ENCODE assay signal across 15 cellular contexts in the genomic region with DNA sequence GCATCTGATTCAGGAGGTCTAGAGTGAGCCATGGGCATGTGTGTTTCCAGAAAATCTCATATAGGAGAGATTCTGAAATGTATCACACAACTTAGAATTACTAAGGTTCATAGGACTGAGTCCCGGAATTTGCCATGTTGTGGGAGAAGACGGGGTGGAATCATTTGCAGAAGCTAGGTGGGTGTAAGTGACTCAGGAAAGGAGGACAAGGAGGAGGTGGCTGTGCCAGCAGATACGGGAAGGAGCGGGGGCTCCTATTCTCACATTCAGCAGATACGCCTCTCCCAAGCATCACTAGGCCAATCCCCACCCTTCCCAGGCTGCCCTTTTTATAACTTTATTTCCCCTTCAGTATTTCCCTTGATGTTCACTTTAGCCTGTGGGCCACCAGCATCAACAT.
DNase-seq lines count a peak whose midpoint lies in the region; ATAC-seq and TF ChIP-seq lines count a peak whose summit lies in the region.
"Had no signal": no experiment of that assay in that cellular context is flagged by ENCODE, and none has a peak within 500 bp of the region (broad histone marks: within the 10 kb centered on the region; RNA-seq: fewer than 3 reads in every experiment).

No MANE protein-coding gene starts in this region.

- peak overlapping the region; percentile 29 for H2AFZ ChIP-seq in GM23248
- no peak overlapping the region; the same call in 1 of the 2 replicates for H2AFZ ChIP-seq in OCI-LY3 (ENCODE audit: low read depth, low read length)
- H2AFZ ChIP-seq: hepatocyte, neural progenitor cell had no signal

- H3K23ac ChIP-seq in mesendoderm (ENCODE audit: low read length): no peak overlapping the region

- no peak for ATAC-seq in GM18873 (IDR thresholded peaks at IDR 0.05; ENCODE audit: low FRiP score, unreplicated experiment)

- H3K79me2 ChIP-seq in GM23248 (ENCODE audit: insufficient read depth) (no peaks in the 10 kb centered on the region), OCI-LY3 (ENCODE audit: low read length) (no peaks in the 10 kb centered on the region), mesendoderm (ENCODE audit: control insufficient read depth, insufficient read depth, low read length) (no peaks in the 10 kb centered on the region)
- H3K79me2 ChIP-seq: hepatocyte had no signal

- H2AK5ac ChIP-seq in mesendoderm (ENCODE audit: low read length): no peak overlapping the region

- H3K27ac ChIP-seq in GM23248: no peak overlapping the region
- H3K27ac ChIP-seq in OCI-LY3 (ENCODE audit: low read length): no peak overlapping the region
- H3K27ac ChIP-seq in mesendoderm (ENCODE audit: low read depth, low read length): no peak overlapping the region
- H3K27ac ChIP-seq: BLaER1 treated with 17β-estradiol and CSF1 and Interleukin-3, amounts not matched to agents 10 nM and 100 nM; brain microvascular endothelial cell; gastroesophageal sphincter; hepatocyte; neural progenitor cell; prostate gland; tibial nerve had no signal

- no peak overlapping the region for H4K5ac ChIP-seq in mesendoderm (ENCODE audit: low read length)

- H3K4me2 ChIP-seq in GM23248 (ENCODE audit: unreplicated experiment) (no peak overlapping the region), OCI-LY3 (ENCODE audit: low read length) (peak overlapping the region; percentile 88), mesendoderm (ENCODE audit: low read length) (no peak overlapping the region)
- H3K4me2 ChIP-seq: BLaER1 treated with 17β-estradiol and CSF1 and Interleukin-3, amounts not matched to agents 10 nM and 100 nM; hepatocyte; neural progenitor cell had no signal

- H2BK5ac ChIP-seq in mesendoderm (ENCODE audit: low read length): no peak overlapping the region

- no peaks in the 10 kb centered on the region for H3K9me2 ChIP-seq in GM23248 (ENCODE audit: insufficient read depth)

- in situ Hi-C loops in GM23248 (cut with MboI): no loop called here

- H3F3A ChIP-seq in GM23248 (ENCODE audit: insufficient read depth): no peaks in the 10 kb centered on the region

- H3K56ac ChIP-seq in mesendoderm (ENCODE audit: low read length): no peak overlapping the region

- no peak overlapping the region for H4K8ac ChIP-seq in mesendoderm (ENCODE audit: low read depth, low read length)

- no peak for TF ChIP-seq CTCF in OCI-LY3 (IDR thresholded peaks at IDR 0.05; ENCODE audit: low read depth, low read length)

- H3K79me1 ChIP-seq in mesendoderm (ENCODE audit: low read length): no peaks in the 10 kb centered on the region

- 0 out of 2 replicates have a peak, but pooled peaks cover 8% of the 10 kb centered on the region for H3K4me1 ChIP-seq in GM23248 (ENCODE audit: insufficient read depth)
- 0 out of 2 replicates have a peak, but pooled peaks cover 9% of the 10 kb centered on the region for H3K4me1 ChIP-seq in OCI-LY3 (ENCODE audit: low read length)
- no peaks in the 10 kb centered on the region for H3K4me1 ChIP-seq in mesendoderm (ENCODE audit: control insufficient read depth, low read depth, low read length)
- H3K4me1 ChIP-seq: BLaER1 treated with 17β-estradiol and CSF1 and Interleukin-3, amounts not matched to agents 10 nM and 100 nM; gastroesophageal sphincter; neural progenitor cell; prostate gland; tibial nerve had no signal

- H2BK120ac ChIP-seq in mesendoderm (ENCODE audit: low read depth, low read length): no peak overlapping the region

- no peak overlapping the region for H3K18ac ChIP-seq in mesendoderm (ENCODE audit: low read length)

- H3K4ac ChIP-seq in mesendoderm (ENCODE audit: low read depth, low read length): no peak overlapping the region

- H3K9ac ChIP-seq in GM23248 (no peak overlapping the region), OCI-LY3 (ENCODE audit: low read length) (no peak overlapping the region), mesendoderm (ENCODE audit: low read length) (no peak overlapping the region)
- H3K9ac ChIP-seq: BLaER1 treated with 17β-estradiol and CSF1 and Interleukin-3, amounts not matched to agents 10 nM and 100 nM; neural progenitor cell had no signal

- H3K36me3 ChIP-seq in GM23248 (ENCODE audit: low read depth) (no peaks in the 10 kb centered on the region), OCI-LY3 (replicated peaks; ENCODE audit: low read depth, low read length) (no peaks in the 10 kb centered on the region), mesendoderm (ENCODE audit: control insufficient read depth, insufficient read depth, low read length) (no peaks in the 10 kb centered on the region)
- H3K36me3 ChIP-seq: BLaER1 treated with 17β-estradiol and CSF1 and Interleukin-3, amounts not matched to agents 10 nM and 100 nM; brain microvascular endothelial cell; gastroesophageal sphincter; neural progenitor cell; prostate gland; tibial nerve had no signal

- WGBS in GM23248 (ENCODE audit: low coverage in 1 of 2, low lambda C conversion rate in 2 of 2, missing lambda C conversion rate in 2 of 2), 2 experiments: 56 to 65% methylated on average over 5 of the region's 5 CpGs
- no CpG with 5 or more reads among the region's 5 CpGs for WGBS in mesendoderm (ENCODE audit: extremely low coverage, insufficient coverage, low lambda C conversion rate)

- no peaks in the 10 kb centered on the region for H3K9me3 ChIP-seq in GM23248 (ENCODE audit: low read depth)
- H3K9me3 ChIP-seq in OCI-LY3 (ENCODE audit: insufficient read depth, low read length): no peaks in the 10 kb centered on the region
- H3K9me3 ChIP-seq: gastroesophageal sphincter, prostate gland, tibial nerve had no signal

- H3K27me3 ChIP-seq in GM23248 (replicated peaks; ENCODE audit: insufficient read depth) (no peaks in the 10 kb centered on the region), OCI-LY3 (ENCODE audit: low read depth, low read length) (peaks cover 11% of the 10 kb centered on the region; the same call in 1 of the 2 replicates), mesendoderm (ENCODE audit: insufficient read depth, low read length, poor library complexity) (no peaks in the 10 kb centered on the region)
- H3K27me3 ChIP-seq: BLaER1 treated with 17β-estradiol and CSF1 and Interleukin-3, amounts not matched to agents 10 nM and 100 nM; brain microvascular endothelial cell; gastroesophageal sphincter; neural progenitor cell; tibial nerve had no signal

- no peak overlapping the region for H3K4me3 ChIP-seq in GM23248
- peak overlapping the region; percentile 54; the same call in 1 of the 2 replicates for H3K4me3 ChIP-seq in OCI-LY3 (ENCODE audit: low read length)
- H3K4me3 ChIP-seq in mesendoderm (ENCODE audit: low read length): no peak overlapping the region
- H3K4me3 ChIP-seq: BLaER1 treated with 17β-estradiol and CSF1 and Interleukin-3, amounts not matched to agents 10 nM and 100 nM; gastroesophageal sphincter; hepatocyte; neural progenitor cell; prostate gland; tibial nerve had no signal

- H4K20me1 ChIP-seq in GM23248 (ENCODE audit: insufficient read depth) (no peaks in the 10 kb centered on the region), OCI-LY3 (ENCODE audit: insufficient read depth, low read length) (no peaks in the 10 kb centered on the region)
- H4K20me1 ChIP-seq: BLaER1 treated with 17β-estradiol and CSF1 and Interleukin-3, amounts not matched to agents 10 nM and 100 nM had no signal

- DNase-seq in GM23248 (peak; percentile 34), islet precursor cell (peak; percentile 20), putamen (ENCODE audit: low spot score) (peak; percentile 79), mesendoderm (no peak), midbrain (lab: John Stamatoyannopoulos, UW) (no peak)
- DNase-seq: NCI-H446 treated with DMSO at 0.1 percent for 48 hours had no signal

- no peak overlapping the region for H2BK15ac ChIP-seq in mesendoderm (replicated peaks; ENCODE audit: low read depth)

Comparison
In these comparisons a context has a peak if more than half of its experiments do, and no peak if none do; other contexts are left out.
1. DNase-seq: peak in GM23248 (single experiment), islet precursor cell (single experiment) and putamen (single experiment); none in mesendoderm (single experiment) and midbrain (single experiment).